Comparison of ENCODE assay signal across 9 cellular contexts in genomic region chrX:82998163-82998562, GRCh38.
"Had no signal": no experiment of that assay in that cellular context is flagged by ENCODE, and none has a peak within 500 bp of the region (broad histone marks: within the 10 kb centered on the region; RNA-seq: fewer than 3 reads in every experiment).

No MANE protein-coding gene starts in this region.

- H2AFZ ChIP-seq: GM23248 had no signal

- H3K27ac ChIP-seq: GM23248, KMS-11 had no signal

- H3K4me2 ChIP-seq: KMS-11 had no signal

- H3K4me3 ChIP-seq: GM23248 had no signal

- H3K36me3 Mint-ChIP-seq: IgD-negative memory B cell had no signal

- H3K9ac ChIP-seq: GM23248, KMS-11 had no signal

- FAIRE-seq: H54, HTR-8/SVneo had no signal

- H3K4me1 Mint-ChIP-seq: H9, IgD-negative memory B cell had no signal

- H3K27me3 Mint-ChIP-seq: IgD-negative memory B cell had no signal

- H3K4me3 Mint-ChIP-seq: H9, IgD-negative memory B cell had no signal

- DNase-seq: GM23248, GOT3, H9, HCEC 1CT, KBM-7 had no signal

- H3K27ac Mint-ChIP-seq: H9, IgD-negative memory B cell had no signal
